In genomic region chr19:41327499-41328156, GRCh38 we compare ENCODE assay signal across 8 cellular contexts. TPM values are rescaled to one million over a fixed set of nuclear protein-coding genes. Genes with fewer than 3 reads are reported as not detected.
DNase-seq lines count a peak whose midpoint lies in the region; ATAC-seq and TF ChIP-seq lines count a peak whose summit lies in the region.

No MANE protein-coding gene starts in this region.

- H3K9ac ChIP-seq in SU-DHL-6 (ENCODE audit: low read length) = peak overlapping the region; percentile 65

- POLR2A ChIA-PET in activated naive CD8-positive, alpha-beta T cell treated with anti-CD3 and anti-CD28 coated beads, Interleukin-2, amount 10 ng/mL, durations not matched to agents 7 days and 5 days (lab: Charles Lee) = interaction anchor here (0.5 to 4.0 kb wide), 18 partner anchors 8 to 1871 kb away, joined by 3 to 54 read pairs (median 5); partner anchors contain the start of genes B9D2, HNRNPUL1 and TGFB1

- peak; percentile 34 for DNase-seq in NCI-H146 (lab: John Stamatoyannopoulos, UW)
- DNase-seq in NCI-H146 treated with DMSO at 0.1 percent for 48 hours (lab: John Stamatoyannopoulos, UW; ENCODE audit: unreplicated experiment) = no peak
- DNase-seq in activated naive CD8-positive, alpha-beta T cell treated with anti-CD3 and anti-CD28 coated beads, Interleukin-2, amount 10 ng/mL, durations not matched to agents 7 days and 5 days = peak; percentile 87
- peak; percentile 76 for DNase-seq in iPS-NIHi11 (ENCODE audit: low spot score)
- peak; percentile 93 for DNase-seq in stimulated activated CD4-positive, alpha-beta T cell treated with anti-CD3 and anti-CD28 coated beads, Interleukin-15, amount 100 ng/mL, for 24 hours
- DNase-seq in SIG-M5 (lab: John Stamatoyannopoulos, UW) = no peak

- H3F3A ChIP-seq in SU-DHL-6 (ENCODE audit: insufficient read depth) = peaks cover 31% of the 10 kb centered on the region

- H3K4me2 ChIP-seq in SU-DHL-6 (ENCODE audit: low read depth, low read length, poor library complexity, severe bottlenecking) = peak overlapping the region; percentile 79

- H3K4me3 Mint-ChIP-seq in activated naive CD8-positive, alpha-beta T cell treated with anti-CD3 and anti-CD28 coated beads, Interleukin-2, amount 10 ng/mL, durations not matched to agents 7 days and 5 days = peak overlapping the region; percentile 78

- no peak for TF ChIP-seq CTCF in SU-DHL-6 (IDR thresholded peaks at IDR 0.05; ENCODE audit: insufficient read depth, low read length, poor library complexity, severe bottlenecking)

- no peaks in the 10 kb centered on the region for H3K9me2 ChIP-seq in SU-DHL-6 (replicated peaks; ENCODE audit: insufficient read depth, low read length)

- H3K9me3 ChIP-seq in SU-DHL-6 (ENCODE audit: insufficient read depth, low read length) = no peaks in the 10 kb centered on the region

- ATAC-seq in HG03097 (IDR thresholded peaks at IDR 0.05; ENCODE audit: low FRiP score, unreplicated experiment) = peak; percentile 45
- peak; percentile 58 for ATAC-seq in activated naive CD8-positive, alpha-beta T cell treated with anti-CD3 and anti-CD28 coated beads, Interleukin-2, amount 10 ng/mL, durations not matched to agents 7 days and 5 days (ENCODE audit: low read depth)

- H3K27ac ChIP-seq in SU-DHL-6 (ENCODE audit: low read depth, low read length) = peak overlapping the region; percentile 91

- H3K27me3 Mint-ChIP-seq in activated naive CD8-positive, alpha-beta T cell treated with anti-CD3 and anti-CD28 coated beads, Interleukin-2, amount 10 ng/mL, durations not matched to agents 7 days and 5 days = no peaks in the 10 kb centered on the region

- no peaks in the 10 kb centered on the region for H3K27me3 ChIP-seq in SU-DHL-6 (ENCODE audit: low read length)

- H3K27ac Mint-ChIP-seq in activated naive CD8-positive, alpha-beta T cell treated with anti-CD3 and anti-CD28 coated beads, Interleukin-2, amount 10 ng/mL, durations not matched to agents 7 days and 5 days = peak overlapping the region; percentile 92

- peak overlapping the region; percentile 43 for H3K4me3 ChIP-seq in SU-DHL-6 (ENCODE audit: insufficient read depth, low read length, poor library complexity, severe bottlenecking)

- peak overlapping the region; percentile 10 for H2AFZ ChIP-seq in SU-DHL-6 (ENCODE audit: low read depth, low read length, severe bottlenecking)

- no peaks in the 10 kb centered on the region for H4K20me1 ChIP-seq in SU-DHL-6 (ENCODE audit: low read depth, low read length)

- no peaks in the 10 kb centered on the region for H3K36me3 ChIP-seq in SU-DHL-6 (ENCODE audit: low read length)

- H3K9me3 Mint-ChIP-seq in activated naive CD8-positive, alpha-beta T cell treated with anti-CD3 and anti-CD28 coated beads, Interleukin-2, amount 10 ng/mL, durations not matched to agents 7 days and 5 days = no peaks in the 10 kb centered on the region

- H3K36me3 Mint-ChIP-seq in activated naive CD8-positive, alpha-beta T cell treated with anti-CD3 and anti-CD28 coated beads, Interleukin-2, amount 10 ng/mL, durations not matched to agents 7 days and 5 days = peaks cover 38% of the 10 kb centered on the region

- H3K4me1 Mint-ChIP-seq in activated naive CD8-positive, alpha-beta T cell treated with anti-CD3 and anti-CD28 coated beads, Interleukin-2, amount 10 ng/mL, durations not matched to agents 7 days and 5 days = peaks cover 54% of the 10 kb centered on the region

- no peaks in the 10 kb centered on the region for H3K79me2 ChIP-seq in SU-DHL-6 (ENCODE audit: insufficient read depth, low read length)

RNA-seq across cellular contexts. Expression of gene CCDC97, which starts 17.7 kb away (rescaled TPM):
- 10 to 100 TPM; 37.8 to 40.8 TPM for total RNA-seq in activated naive CD8-positive, alpha-beta T cell treated with anti-CD3 and anti-CD28 coated beads, Interleukin-2, amount 10 ng/mL, durations not matched to agents 7 days and 5 days

RNA-seq across cellular contexts. Expression of gene TGFB1, which starts 26.1 kb away (rescaled TPM):
- total RNA-seq in activated naive CD8-positive, alpha-beta T cell treated with anti-CD3 and anti-CD28 coated beads, Interleukin-2, amount 10 ng/mL, durations not matched to agents 7 days and 5 days = 100 to 1,000 TPM; 172 to 179 TPM

RNA-seq across cellular contexts. Expression of gene B9D2, which starts 36.3 kb away (rescaled TPM):
- total RNA-seq in activated naive CD8-positive, alpha-beta T cell treated with anti-CD3 and anti-CD28 coated beads, Interleukin-2, amount 10 ng/mL, durations not matched to agents 7 days and 5 days = 10 to 100 TPM; 11.5 to 13.0 TPM

RNA-seq across cellular contexts. Expression of gene TMEM91, which starts 48.7 kb away (rescaled TPM):
- total RNA-seq in activated naive CD8-positive, alpha-beta T cell treated with anti-CD3 and anti-CD28 coated beads, Interleukin-2, amount 10 ng/mL, durations not matched to agents 7 days and 5 days = 10 to 100 TPM; 11.4 to 13.0 TPM

Comparison
In these comparisons a context has a peak if more than half of its experiments do, and no peak if none do; other contexts are left out.
1. DNase-seq: peak in NCI-H146 (single experiment), activated naive CD8-positive, alpha-beta T cell treated with anti-CD3 and anti-CD28 coated beads, Interleukin-2, amount 10 ng/mL, durations not matched to agents 7 days and 5 days (single experiment), iPS-NIHi11 (single experiment) and stimulated activated CD4-positive, alpha-beta T cell treated with anti-CD3 and anti-CD28 coated beads, Interleukin-15, amount 100 ng/mL, for 24 hours (single experiment); none in NCI-H146 treated with DMSO at 0.1 percent for 48 hours (single experiment) and SIG-M5 (single experiment).